In genomic region chr6:41494212-41495115, GRCh38 we compare ENCODE assay signal across 1 cellular context.
TF ChIP-seq lines count a peak whose summit lies in the region.

No MANE protein-coding gene starts in this region.

TF ChIP-seq in HepG2, 621 proteins besides CTCF, POLR2A, EP300 and RAD21 (continued from another document):
- TF ChIP-seq, protein P1, sequence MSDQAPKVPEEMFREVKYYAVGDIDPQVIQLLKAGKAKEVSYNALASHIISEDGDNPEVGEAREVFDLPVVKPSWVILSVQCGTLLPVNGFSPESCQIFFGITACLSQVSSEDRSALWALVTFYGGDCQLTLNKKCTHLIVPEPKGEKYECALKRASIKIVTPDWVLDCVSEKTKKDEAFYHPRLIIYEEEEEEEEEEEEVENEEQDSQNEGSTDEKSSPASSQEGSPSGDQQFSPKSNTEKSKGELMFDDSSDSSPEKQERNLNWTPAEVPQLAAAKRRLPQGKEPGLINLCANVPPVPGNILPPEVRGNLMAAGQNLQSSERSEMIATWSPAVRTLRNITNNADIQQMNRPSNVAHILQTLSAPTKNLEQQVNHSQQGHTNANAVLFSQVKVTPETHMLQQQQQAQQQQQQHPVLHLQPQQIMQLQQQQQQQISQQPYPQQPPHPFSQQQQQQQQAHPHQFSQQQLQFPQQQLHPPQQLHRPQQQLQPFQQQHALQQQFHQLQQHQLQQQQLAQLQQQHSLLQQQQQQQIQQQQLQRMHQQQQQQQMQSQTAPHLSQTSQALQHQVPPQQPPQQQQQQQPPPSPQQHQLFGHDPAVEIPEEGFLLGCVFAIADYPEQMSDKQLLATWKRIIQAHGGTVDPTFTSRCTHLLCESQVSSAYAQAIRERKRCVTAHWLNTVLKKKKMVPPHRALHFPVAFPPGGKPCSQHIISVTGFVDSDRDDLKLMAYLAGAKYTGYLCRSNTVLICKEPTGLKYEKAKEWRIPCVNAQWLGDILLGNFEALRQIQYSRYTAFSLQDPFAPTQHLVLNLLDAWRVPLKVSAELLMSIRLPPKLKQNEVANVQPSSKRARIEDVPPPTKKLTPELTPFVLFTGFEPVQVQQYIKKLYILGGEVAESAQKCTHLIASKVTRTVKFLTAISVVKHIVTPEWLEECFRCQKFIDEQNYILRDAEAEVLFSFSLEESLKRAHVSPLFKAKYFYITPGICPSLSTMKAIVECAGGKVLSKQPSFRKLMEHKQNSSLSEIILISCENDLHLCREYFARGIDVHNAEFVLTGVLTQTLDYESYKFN (CRISPR knock-in tag; conservative IDR thresholded peaks at IDR 0.05): 0 out of 2 replicates have a peak, but pooled peaks have one; percentile 27
- TF ChIP-seq JUND (CRISPR knock-in tag; IDR thresholded peaks at IDR 0.05): 0 out of 2 replicates have a peak, but pooled peaks have one; percentile 23
- no peak for TF ChIP-seq KDM2A (CRISPR knock-in tag; IDR thresholded peaks at IDR 0.05; ENCODE audit: borderline replicate concordance, low read depth)
- TF ChIP-seq TBX2 (CRISPR knock-in tag; IDR thresholded peaks at IDR 0.05; ENCODE audit: borderline replicate concordance): 0 out of 2 replicates have a peak, but pooled peaks have one; percentile 37
- TF ChIP-seq ZFP37 (CRISPR knock-in tag; IDR thresholded peaks at IDR 0.05; ENCODE audit: borderline replicate concordance): no peak
- no peak for TF ChIP-seq DMTF1 (CRISPR knock-in tag; IDR thresholded peaks at IDR 0.05)
- TF ChIP-seq ZNF484 (CRISPR knock-in tag; IDR thresholded peaks at IDR 0.05; ENCODE audit: borderline replicate concordance, low read depth): no peak
- no peak for TF ChIP-seq ZNF329 (CRISPR knock-in tag; IDR thresholded peaks at IDR 0.05; ENCODE audit: low read depth)
- TF ChIP-seq SKI (IDR thresholded peaks at IDR 0.05; ENCODE audit: partially characterized antibody): no peak
- TF ChIP-seq SP1 (IDR thresholded peaks at IDR 0.05): 0 out of 2 replicates have a peak, but pooled peaks have one; percentile 11
- TF ChIP-seq SP1 (CRISPR knock-in tag; IDR thresholded peaks at IDR 0.05): no peak
